9 cellular contexts compared by ENCODE assay signal in the genomic region with DNA sequence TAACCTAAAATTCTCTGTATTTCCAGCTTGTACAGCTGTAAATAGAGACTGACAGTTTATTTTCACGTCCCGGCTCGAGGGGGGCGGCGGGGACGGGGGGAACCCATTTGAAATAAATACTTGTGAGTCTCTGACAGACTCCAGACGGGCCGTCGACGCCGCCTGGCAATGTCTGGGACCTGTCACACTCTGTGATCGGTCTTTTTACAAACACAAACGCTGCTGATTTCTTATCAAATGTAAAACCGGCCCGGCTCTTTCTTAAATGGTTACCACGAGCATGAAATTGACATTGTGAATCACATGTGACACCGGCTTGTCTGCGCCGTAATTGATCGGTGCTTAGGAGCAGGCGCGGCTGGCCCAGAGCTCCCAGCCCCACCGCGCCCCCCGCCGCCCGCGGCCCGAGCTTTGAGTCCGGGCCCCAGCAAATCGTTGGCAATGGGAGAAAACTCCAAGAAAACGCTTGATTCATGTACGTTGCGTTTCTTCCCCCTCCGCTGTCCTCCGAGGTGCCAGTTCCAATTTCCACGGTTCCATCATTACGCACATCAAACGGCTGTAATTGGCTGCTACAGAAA. TPM values are rescaled to one million over a fixed set of nuclear protein-coding genes. Genes with fewer than 3 reads are reported as not detected.
DNase-seq lines count a peak whose midpoint lies in the region; ATAC-seq lines count a peak whose summit lies in the region.
"Had no signal": no experiment of that assay in that cellular context is flagged by ENCODE, and none has a peak within 500 bp of the region (broad histone marks: within the 10 kb centered on the region; RNA-seq: fewer than 3 reads in every experiment).

No MANE protein-coding gene starts in this region.

- peak overlapping the region; percentile 68 for H3K27ac ChIP-seq in mesodermal cell (ENCODE audit: low read depth, low read length, severe bottlenecking)
- H3K27ac ChIP-seq: SJSA1 had no signal

- no peaks in the 10 kb centered on the region for H3K4me1 ChIP-seq in mesodermal cell (ENCODE audit: control insufficient read depth, insufficient read depth, low read length, poor library complexity, severe bottlenecking)

- no peak for DNase-seq in stimulated activated naive CD8-positive, alpha-beta T cell treated with anti-CD3 and anti-CD28 coated beads, Interleukin-15, Interleukin-2, amounts not matched to agents 100 U/mL and 50 U/mL, for 24 hours
- DNase-seq in SHP77 (lab: John Stamatoyannopoulos, UW) (no peak), GDM1 (lab: John Stamatoyannopoulos, UW) (no peak)

- intact Hi-C loops in dendritic cell treated with granulocyte-macrophage colony-stimulating factor and Interleukin-4, amounts not matched to agents 40 ng/mL and 50 ng/mL, for 4 days (cut with micrococcal nuclease) = no loop called here

- no peak overlapping the region for H3K27ac Mint-ChIP-seq in stimulated activated naive CD8-positive, alpha-beta T cell treated with anti-CD3 and anti-CD28 coated beads, Interleukin-15, Interleukin-2, amounts not matched to agents 100 ng/mL and 50 ng/mL, for 24 hours
- no peak overlapping the region for H3K27ac Mint-ChIP-seq in dendritic cell treated with granulocyte-macrophage colony-stimulating factor and Interleukin-4, amounts not matched to agents 40 ng/mL and 50 ng/mL, for 4 days

- 19% methylated on average over 27 to 34 of the region's 39 CpGs for WGBS in mesodermal cell (ENCODE audit: insufficient coverage in 2 of 2), 2 experiments

- ATAC-seq in stimulated activated naive CD8-positive, alpha-beta T cell treated with anti-CD3 and anti-CD28 coated beads, Interleukin-15, Interleukin-2, amounts not matched to agents 100 U/mL and 50 U/mL, for 24 hours = no peak
- ATAC-seq in HG02571 (IDR thresholded peaks at IDR 0.05; ENCODE audit: unreplicated experiment) (no peak), GM18519 (IDR thresholded peaks at IDR 0.05; ENCODE audit: low FRiP score, unreplicated experiment) (no peak)

- H3K27me3 Mint-ChIP-seq in stimulated activated naive CD8-positive, alpha-beta T cell treated with anti-CD3 and anti-CD28 coated beads, Interleukin-15, Interleukin-2, amounts not matched to agents 100 ng/mL and 50 ng/mL, for 24 hours = peaks cover 26% of the 10 kb centered on the region
- H3K27me3 Mint-ChIP-seq in dendritic cell treated with granulocyte-macrophage colony-stimulating factor and Interleukin-4, amounts not matched to agents 40 ng/mL and 50 ng/mL, for 4 days = peaks cover 48% of the 10 kb centered on the region

- peaks cover 17% of the 10 kb centered on the region for H3K4me1 Mint-ChIP-seq in stimulated activated naive CD8-positive, alpha-beta T cell treated with anti-CD3 and anti-CD28 coated beads, Interleukin-15, Interleukin-2, amounts not matched to agents 100 ng/mL and 50 ng/mL, for 24 hours (ENCODE audit: low read depth)
- H3K4me1 Mint-ChIP-seq in dendritic cell treated with granulocyte-macrophage colony-stimulating factor and Interleukin-4, amounts not matched to agents 40 ng/mL and 50 ng/mL, for 4 days (ENCODE audit: low read depth) = peaks cover 5% of the 10 kb centered on the region

- peak overlapping the region; percentile 71 for H3K4me3 Mint-ChIP-seq in stimulated activated naive CD8-positive, alpha-beta T cell treated with anti-CD3 and anti-CD28 coated beads, Interleukin-15, Interleukin-2, amounts not matched to agents 100 ng/mL and 50 ng/mL, for 24 hours
- H3K4me3 Mint-ChIP-seq in dendritic cell treated with granulocyte-macrophage colony-stimulating factor and Interleukin-4, amounts not matched to agents 40 ng/mL and 50 ng/mL, for 4 days = peak overlapping the region; percentile 13

- H3K4me3 ChIP-seq in mesodermal cell (ENCODE audit: extremely low read depth, insufficient read depth, low read length, poor library complexity, severe bottlenecking) = peak overlapping the region; percentile 22
- H3K4me3 ChIP-seq: SJSA1 had no signal

- H3K9me3 ChIP-seq in mesodermal cell (ENCODE audit: control insufficient read depth, low read length) = no peaks in the 10 kb centered on the region
- H3K9me3 ChIP-seq: SJSA1 had no signal

- no peaks in the 10 kb centered on the region for H3K9me3 Mint-ChIP-seq in stimulated activated naive CD8-positive, alpha-beta T cell treated with anti-CD3 and anti-CD28 coated beads, Interleukin-15, Interleukin-2, amounts not matched to agents 100 ng/mL and 50 ng/mL, for 24 hours
- H3K9me3 Mint-ChIP-seq in dendritic cell treated with granulocyte-macrophage colony-stimulating factor and Interleukin-4, amounts not matched to agents 40 ng/mL and 50 ng/mL, for 4 days = no peaks in the 10 kb centered on the region

- no peaks in the 10 kb centered on the region for H3K36me3 ChIP-seq in mesodermal cell (ENCODE audit: control insufficient read depth, insufficient read depth, low read length)
- H3K36me3 ChIP-seq: SJSA1 had no signal

- H3K36me3 Mint-ChIP-seq in stimulated activated naive CD8-positive, alpha-beta T cell treated with anti-CD3 and anti-CD28 coated beads, Interleukin-15, Interleukin-2, amounts not matched to agents 100 ng/mL and 50 ng/mL, for 24 hours (ENCODE audit: low read depth) = no peaks in the 10 kb centered on the region
- no peaks in the 10 kb centered on the region for H3K36me3 Mint-ChIP-seq in dendritic cell treated with granulocyte-macrophage colony-stimulating factor and Interleukin-4, amounts not matched to agents 40 ng/mL and 50 ng/mL, for 4 days (ENCODE audit: low read depth)

RNA-seq across cellular contexts. Expression of gene UNCX, which starts 57.1 kb away (rescaled TPM):
- 0.74 TPM for polyA plus RNA-seq in mesodermal cell (2013, experiment 1 of 2)
- polyA plus RNA-seq in mesodermal cell (2013, experiment 2 of 2) = 0.61 TPM
